Comparison of ENCODE assay signal across 24 cellular contexts in genomic region chr7:55786901-55787300, GRCh38.
A peak's percentile ranks its signal among the peaks of the same experiment; 100 is the strongest.
DNase-seq lines count a peak whose midpoint lies in the region; ATAC-seq and TF ChIP-seq lines count a peak whose summit lies in the region.
"Had no signal": no experiment of that assay in that cellular context is flagged by ENCODE, and none has a peak within 500 bp of the region (broad histone marks: within the 10 kb centered on the region; RNA-seq: fewer than 3 reads in every experiment).

No MANE protein-coding gene starts in this region.

- CTCF ChIA-PET in activated CD8-positive, alpha-beta memory T cell treated with anti-CD3 and anti-CD28 coated beads, Interleukin-2, amount 10 ng/mL, durations not matched to agents 7 days and 5 days (lab: Charles Lee) = no interaction called here

- ATAC-seq in activated CD8-positive, alpha-beta memory T cell treated with anti-CD3 and anti-CD28 coated beads, Interleukin-2, amount 10 ng/mL, durations not matched to agents 7 days and 5 days = no peak
- ATAC-seq: GM12878 had no signal

- TF ChIP-seq EP300 in esophagus muscularis mucosa (IDR thresholded peaks at IDR 0.05) = no peak

- no peaks in the 10 kb centered on the region for H3K36me3 Mint-ChIP-seq in activated CD8-positive, alpha-beta memory T cell treated with anti-CD3 and anti-CD28 coated beads, Interleukin-2, amount 10 ng/mL, durations not matched to agents 7 days and 5 days
- no peaks in the 10 kb centered on the region for H3K36me3 Mint-ChIP-seq in chondrocyte (ENCODE audit: low read depth)
- no peaks in the 10 kb centered on the region for H3K36me3 Mint-ChIP-seq in T-helper 2 cell treated with Interferon-gamma antibody and Interleukin-4, amounts not matched to agents 5 μg/mL and 100 μg/mL, for 36 hours (ENCODE audit: low read depth)
- H3K36me3 Mint-ChIP-seq: CD14-positive monocyte; CD4-positive, alpha-beta memory T cell; CD4-positive, CD25-positive, alpha-beta regulatory T cell; CD8-positive, alpha-beta memory T cell had no signal

- no peaks in the 10 kb centered on the region for H3K27me3 ChIP-seq in esophagus muscularis mucosa
- H3K27me3 ChIP-seq: BE2C, BLaER1 had no signal

- no peaks in the 10 kb centered on the region for H3K9me3 ChIP-seq in esophagus muscularis mucosa
- H3K9me3 ChIP-seq: BE2C, BLaER1 had no signal

- intact Hi-C loops in esophagus muscularis mucosa (cut with DNase I) = no loop called here

- H3K4me1 Mint-ChIP-seq in activated CD8-positive, alpha-beta memory T cell treated with anti-CD3 and anti-CD28 coated beads, Interleukin-2, amount 10 ng/mL, durations not matched to agents 7 days and 5 days = no peaks in the 10 kb centered on the region
- H3K4me1 Mint-ChIP-seq in chondrocyte (ENCODE audit: low read depth) = no peaks in the 10 kb centered on the region
- H3K4me1 Mint-ChIP-seq in T-helper 2 cell treated with Interferon-gamma antibody and Interleukin-4, amounts not matched to agents 5 μg/mL and 100 μg/mL, for 36 hours (ENCODE audit: low read depth) = no peaks in the 10 kb centered on the region
- H3K4me1 Mint-ChIP-seq: CD14-positive monocyte; CD4-positive, alpha-beta memory T cell; CD4-positive, CD25-positive, alpha-beta regulatory T cell; CD8-positive, alpha-beta memory T cell had no signal

- peak; percentile 16 for DNase-seq in activated CD8-positive, alpha-beta memory T cell treated with anti-CD3 and anti-CD28 coated beads, Interleukin-2, amount 10 ng/mL, durations not matched to agents 7 days and 5 days
- no peak for DNase-seq in activated CD8-positive, alpha-beta memory T cell treated with anti-CD3 and anti-CD28 coated beads, Interleukin-2, amount 50 U/mL, for 48 hours
- peak; percentile 39 for DNase-seq in chondrocyte (ENCODE audit: low spot score)
- DNase-seq in esophagus muscularis mucosa (ENCODE audit: extremely low spot score) = peak; percentile 89
- DNase-seq in SKM-1 (lab: John Stamatoyannopoulos, UW; ENCODE audit: unreplicated experiment) = no peak
- DNase-seq in T-helper 2 cell treated with Interferon-gamma antibody and Interleukin-4, amounts not matched to agents 5 μg/mL and 100 μg/mL, for 36 hours (ENCODE audit: low spot score) = no peak
- DNase-seq: 8988T; ACHN; BE2C; C1 segment of cervical spinal cord; CD4-positive, alpha-beta memory T cell; CD4-positive, CD25-positive, alpha-beta regulatory T cell; CD8-positive, alpha-beta memory T cell; COR-L47; DMS 273 treated with DMSO at 0.1 percent for 48 hours; DMS153; DMS53; DMS79; DND-41; EL; GDM1 had no signal

- no peaks in the 10 kb centered on the region for H3K27me3 Mint-ChIP-seq in activated CD8-positive, alpha-beta memory T cell treated with anti-CD3 and anti-CD28 coated beads, Interleukin-2, amount 10 ng/mL, durations not matched to agents 7 days and 5 days
- no peaks in the 10 kb centered on the region for H3K27me3 Mint-ChIP-seq in chondrocyte (ENCODE audit: low read depth)
- H3K27me3 Mint-ChIP-seq in T-helper 2 cell treated with Interferon-gamma antibody and Interleukin-4, amounts not matched to agents 5 μg/mL and 100 μg/mL, for 36 hours (ENCODE audit: low read depth) = no peaks in the 10 kb centered on the region
- H3K27me3 Mint-ChIP-seq: CD4-positive, CD25-positive, alpha-beta regulatory T cell had no signal

- TF ChIP-seq CTCF in chondrocyte (IDR thresholded peaks at IDR 0.05) (no peak), esophagus muscularis mucosa (IDR thresholded peaks at IDR 0.05) (no peak)

- H3K27ac ChIP-seq in esophagus muscularis mucosa (replicated peaks in 1 of 4) = no peak overlapping the region
- H3K27ac ChIP-seq: BLaER1 had no signal

- no peaks in the 10 kb centered on the region for H3K36me3 ChIP-seq in esophagus muscularis mucosa
- H3K36me3 ChIP-seq: BE2C, BLaER1 had no signal

- WGBS in esophagus muscularis mucosa = 67% methylated on average over 7 of the region's 7 CpGs

- peaks cover 3% of the 10 kb centered on the region for H3K9me3 Mint-ChIP-seq in activated CD8-positive, alpha-beta memory T cell treated with anti-CD3 and anti-CD28 coated beads, Interleukin-2, amount 10 ng/mL, durations not matched to agents 7 days and 5 days (ENCODE audit: low read depth)
- H3K9me3 Mint-ChIP-seq in chondrocyte (ENCODE audit: low read depth) = peaks cover 3% of the 10 kb centered on the region
- no peaks in the 10 kb centered on the region for H3K9me3 Mint-ChIP-seq in T-helper 2 cell treated with Interferon-gamma antibody and Interleukin-4, amounts not matched to agents 5 μg/mL and 100 μg/mL, for 36 hours
- H3K9me3 Mint-ChIP-seq: CD4-positive, alpha-beta memory T cell had no signal

- no peaks in the 10 kb centered on the region for H3K4me1 ChIP-seq in esophagus muscularis mucosa
- H3K4me1 ChIP-seq: BE2C, BLaER1 had no signal

- no peak overlapping the region for H3K4me3 ChIP-seq in esophagus muscularis mucosa
- H3K4me3 ChIP-seq: BLaER1, GM12878 had no signal

- H3K4me3 Mint-ChIP-seq in activated CD8-positive, alpha-beta memory T cell treated with anti-CD3 and anti-CD28 coated beads, Interleukin-2, amount 10 ng/mL, durations not matched to agents 7 days and 5 days = no peak overlapping the region
- H3K4me3 Mint-ChIP-seq in chondrocyte (ENCODE audit: unreplicated experiment) = no peak overlapping the region
- H3K4me3 Mint-ChIP-seq in T-helper 2 cell treated with Interferon-gamma antibody and Interleukin-4, amounts not matched to agents 5 μg/mL and 100 μg/mL, for 36 hours = no peak overlapping the region
- H3K4me3 Mint-ChIP-seq: CD14-positive monocyte; CD4-positive, alpha-beta memory T cell; CD4-positive, CD25-positive, alpha-beta regulatory T cell; CD8-positive, alpha-beta memory T cell had no signal

- no peak for TF ChIP-seq POLR2A in esophagus muscularis mucosa (IDR thresholded peaks at IDR 0.05; ENCODE audit: low read depth)

- no peak overlapping the region for H3K27ac Mint-ChIP-seq in activated CD8-positive, alpha-beta memory T cell treated with anti-CD3 and anti-CD28 coated beads, Interleukin-2, amount 10 ng/mL, durations not matched to agents 7 days and 5 days
- H3K27ac Mint-ChIP-seq in chondrocyte (ENCODE audit: unreplicated experiment) = no peak overlapping the region
- H3K27ac Mint-ChIP-seq in T-helper 2 cell treated with Interferon-gamma antibody and Interleukin-4, amounts not matched to agents 5 μg/mL and 100 μg/mL, for 36 hours = no peak overlapping the region
- H3K27ac Mint-ChIP-seq: CD14-positive monocyte; CD4-positive, alpha-beta memory T cell; CD4-positive, CD25-positive, alpha-beta regulatory T cell had no signal

Comparison
In these comparisons a context has a peak if more than half of its experiments do, and no peak if none do; other contexts are left out.
1. DNase-seq: peak in activated CD8-positive, alpha-beta memory T cell treated with anti-CD3 and anti-CD28 coated beads, Interleukin-2, amount 10 ng/mL, durations not matched to agents 7 days and 5 days (single experiment), chondrocyte (single experiment) and esophagus muscularis mucosa (single experiment); none in activated CD8-positive, alpha-beta memory T cell treated with anti-CD3 and anti-CD28 coated beads, Interleukin-2, amount 50 U/mL, for 48 hours (single experiment), SKM-1 (single experiment) and T-helper 2 cell treated with Interferon-gamma antibody and Interleukin-4, amounts not matched to agents 5 μg/mL and 100 μg/mL, for 36 hours (single experiment).